Comparison of ENCODE assay signal across 8 cellular contexts in the genomic region with DNA sequence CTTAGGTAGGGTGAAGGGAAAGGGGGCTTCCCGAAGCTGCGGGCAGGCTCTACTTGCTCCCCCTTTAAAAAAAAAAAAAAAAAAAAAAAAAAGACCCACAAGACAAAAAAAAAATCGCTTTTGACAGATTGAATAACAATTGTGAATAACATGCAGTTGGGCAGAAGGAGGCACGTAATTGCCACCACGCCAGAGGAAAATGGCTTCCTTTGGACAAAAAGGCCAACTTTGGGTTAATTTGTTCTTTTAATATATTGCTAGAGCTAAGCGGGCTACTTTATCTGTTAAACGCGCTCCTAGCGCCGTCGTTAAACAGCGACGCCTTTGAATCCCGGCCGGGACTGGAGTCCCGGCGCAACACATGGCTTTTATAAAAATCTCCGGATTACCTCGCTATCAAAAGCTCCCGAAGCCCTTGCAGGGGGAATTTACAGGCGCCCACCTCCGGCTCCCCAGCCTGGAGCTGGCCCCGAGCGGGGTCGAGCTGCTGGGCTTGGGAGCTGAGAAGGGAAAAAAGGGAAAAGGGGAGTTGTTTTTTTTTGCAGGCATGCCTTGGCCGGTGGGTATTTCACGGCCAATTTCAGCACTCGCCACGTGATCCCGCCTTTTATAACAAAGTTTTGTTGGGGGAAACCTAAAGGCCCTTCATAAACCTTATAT. TPM values are rescaled to one million over a fixed set of nuclear protein-coding genes. Genes with fewer than 3 reads are reported as not detected.
DNase-seq lines count a peak whose midpoint lies in the region; ATAC-seq and TF ChIP-seq lines count a peak whose summit lies in the region.

No MANE protein-coding gene starts in this region.

- peak overlapping the region; percentile 42 to 85 (median 72) for H3K4me3 Mint-ChIP-seq in naive B cell

- H3K4me3 ChIP-seq in BLaER1 (0 out of 2 replicates have a peak overlapping the region, but pooled peaks have one; percentile 23), adipocyte (ENCODE audit: low read length) (peak overlapping the region; percentile 89)

- H3K9me3 ChIP-seq in BLaER1 (peaks cover 13% of the 10 kb centered on the region; the same call in 1 of the 2 replicates), adipocyte (ENCODE audit: control insufficient read depth, low read length) (no peaks in the 10 kb centered on the region)

- H3K27ac ChIP-seq in BLaER1, result no peak overlapping the region

- peak; percentile 76 for DNase-seq in HuH-7.5 (ENCODE audit: low spot score)
- no peak for DNase-seq in adipocyte (ENCODE audit: low read depth)
- no peak for DNase-seq in naive B cell
- DNase-seq in GM13977 (ENCODE audit: low spot score), result no peak

- H3K27me3 Mint-ChIP-seq in naive B cell, result peaks cover 73 to 83% (median 81%) of the 10 kb centered on the region in 3 donors

- no peak overlapping the region for H3K4me2 ChIP-seq in BLaER1

- peaks cover 91% of the 10 kb centered on the region for H4K20me1 ChIP-seq in BLaER1

- peaks cover 0 to 31% (median 8%) of the 10 kb centered on the region in 7 donors for H3K9me3 Mint-ChIP-seq in naive B cell

- H3K27ac Mint-ChIP-seq in naive B cell, result peak overlapping the region in 4 of 6 donors; percentile 72 to 93 (median 84)

- in situ Hi-C loops in GM13977 (cut with MboI; ENCODE audit: low pct_unique_long_range_greater_than_20kb, low sequenced_read_pairs, unreplicated experiment), result no loop called here

- H3K9ac ChIP-seq in BLaER1 (no peak overlapping the region), adipocyte (ENCODE audit: low read length) (peak overlapping the region; percentile 93)

- no peak for ATAC-seq in naive B cell (ENCODE audit: low read depth in 2 of 2)
- ATAC-seq in GM21360 (IDR thresholded peaks at IDR 0.05; ENCODE audit: unreplicated experiment), result no peak
- ATAC-seq in HG02938 (IDR thresholded peaks at IDR 0.05; ENCODE audit: unreplicated experiment), result no peak
- no peak for ATAC-seq in HG03097 (IDR thresholded peaks at IDR 0.05; ENCODE audit: low FRiP score, unreplicated experiment)

- TF ChIP-seq CTCF in GM13977 (IDR thresholded peaks at IDR 0.05; ENCODE audit: extremely low read depth, insufficient read depth, missing control alignments), result no peak

- peaks cover 35 to 53% (median 42%) of the 10 kb centered on the region in 3 donors for H3K4me1 Mint-ChIP-seq in naive B cell

- H3K27me3 ChIP-seq in BLaER1 (peaks cover 100% of the 10 kb centered on the region), adipocyte (replicated peaks; ENCODE audit: control insufficient read depth, insufficient read depth, low read length) (no peaks in the 10 kb centered on the region)

- peaks cover 0 to 8% of the 10 kb centered on the region in 2 donors for H3K36me3 Mint-ChIP-seq in naive B cell

- H3K4me1 ChIP-seq in BLaER1 (no peaks in the 10 kb centered on the region), adipocyte (ENCODE audit: control insufficient read depth, insufficient read depth, low read length) (peaks cover 42% of the 10 kb centered on the region)

- no peaks in the 10 kb centered on the region for H3K36me3 ChIP-seq in BLaER1
- H3K36me3 ChIP-seq in adipocyte (ENCODE audit: control insufficient read depth, insufficient read depth, low read length, severe bottlenecking), result no peaks in the 10 kb centered on the region

RNA-seq across cellular contexts. Expression of gene HOXA11, which starts 1.2 kb away (rescaled TPM):
- polyA plus RNA-seq in naive B cell (ENCODE audit: low read depth in 6 of 6), result not detected

RNA-seq across cellular contexts. Expression of gene HOXA10, which starts 9.7 kb away (rescaled TPM):
- polyA plus RNA-seq in naive B cell (ENCODE audit: low read depth in 6 of 6), result not detected

RNA-seq across cellular contexts. Expression of gene HOXA13, which starts 16.1 kb away (rescaled TPM):
- not detected for polyA plus RNA-seq in naive B cell (ENCODE audit: low read depth in 6 of 6)

RNA-seq across cellular contexts. Expression of gene HOXA9, which starts 18.5 kb away (rescaled TPM):
- polyA plus RNA-seq in naive B cell (ENCODE audit: low read depth in 6 of 6), result not detected

RNA-seq across cellular contexts. Expression of gene HOXA7, which starts 27.3 kb away (rescaled TPM):
- polyA plus RNA-seq in naive B cell (ENCODE audit: low read depth in 6 of 6), result not detected
